20 cellular contexts compared by ENCODE assay signal in the genomic region with DNA sequence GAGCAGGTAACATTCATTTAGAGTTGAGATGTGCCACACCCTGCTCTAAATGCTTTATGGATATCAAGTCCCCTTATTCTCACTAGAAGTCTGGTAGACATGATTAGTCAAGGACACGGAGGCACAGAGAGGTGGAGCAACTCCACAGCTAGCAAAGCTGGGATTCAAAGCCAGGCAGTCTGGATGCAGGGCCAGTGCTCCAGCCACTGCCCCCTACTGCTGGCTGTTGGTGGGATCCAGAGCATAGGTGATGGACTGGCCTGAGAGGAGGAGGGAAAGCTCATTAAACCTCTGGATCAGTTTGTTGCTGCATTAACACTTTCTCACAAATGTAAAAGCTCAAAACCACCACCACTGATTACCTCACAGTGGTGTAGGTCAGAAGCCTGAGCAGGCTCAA. TPM values are rescaled to one million over a fixed set of nuclear protein-coding genes. Genes with fewer than 3 reads are reported as not detected.
DNase-seq lines count a peak whose midpoint lies in the region; ATAC-seq and TF ChIP-seq lines count a peak whose summit lies in the region.
"Had no signal": no experiment of that assay in that cellular context is flagged by ENCODE, and none has a peak within 500 bp of the region (broad histone marks: within the 10 kb centered on the region; RNA-seq: fewer than 3 reads in every experiment).

No MANE protein-coding gene starts in this region.

- TF ChIP-seq CTCF in cardiac muscle cell (IDR thresholded peaks at IDR 0.05; ENCODE audit: low read depth, low read length): peak; percentile 22
- TF ChIP-seq CTCF in fibroblast of mammary gland (conservative IDR thresholded peaks at IDR 0.05; ENCODE audit: control insufficient read depth, insufficient read depth, low read depth, low read length): no peak
- TF ChIP-seq CTCF in upper lobe of right lung (IDR thresholded peaks at IDR 0.05): no peak
- TF ChIP-seq CTCF in CD14-positive monocyte (IDR thresholded peaks at IDR 0.05): no peak

- peaks cover 0 to 1% (median 0%) of the 10 kb centered on the region in 3 donors for H3K27me3 Mint-ChIP-seq in CD14-positive monocyte (ENCODE audit: low read depth in 3 of 3)
- H3K27me3 Mint-ChIP-seq: activated CD4-positive, alpha-beta T cell treated with anti-CD3 and anti-CD28 coated beads, Interleukin-2, amount 10 ng/mL, durations not matched to agents 7 days and 5 days; type B pancreatic cell had no signal

- no peaks in the 10 kb centered on the region for H3K4me1 ChIP-seq in cardiac muscle cell (ENCODE audit: low read depth)
- H3K4me1 ChIP-seq in upper lobe of right lung: no peaks in the 10 kb centered on the region
- H3K4me1 ChIP-seq: BLaER1, breast epithelium had no signal

- H3K9me3 ChIP-seq in cardiac muscle cell (ENCODE audit: low read depth) (no peaks in the 10 kb centered on the region), upper lobe of right lung (no peaks in the 10 kb centered on the region)
- H3K9me3 ChIP-seq: BLaER1, breast epithelium, heart left ventricle had no signal

- H3K4me3 Mint-ChIP-seq in CD14-positive monocyte: no peak overlapping the region
- H3K4me3 Mint-ChIP-seq: activated CD4-positive, alpha-beta T cell treated with anti-CD3 and anti-CD28 coated beads, Interleukin-2, amount 10 ng/mL, durations not matched to agents 7 days and 5 days; neural crest cell; type B pancreatic cell had no signal

- H3K9me3 Mint-ChIP-seq in CD14-positive monocyte: no peaks in the 10 kb centered on the region
- H3K9me3 Mint-ChIP-seq: activated CD4-positive, alpha-beta T cell treated with anti-CD3 and anti-CD28 coated beads, Interleukin-2, amount 10 ng/mL, durations not matched to agents 7 days and 5 days; neural crest cell; type B pancreatic cell had no signal

- H3K36me3 ChIP-seq in cardiac muscle cell: peaks cover 2% of the 10 kb centered on the region
- H3K36me3 ChIP-seq in upper lobe of right lung: peaks cover 43% of the 10 kb centered on the region
- H3K36me3 ChIP-seq: breast epithelium had no signal

- H3K4me3 ChIP-seq in cardiac muscle cell (no peak overlapping the region), fibroblast of mammary gland (ENCODE audit: control insufficient read depth, low read depth, low read length) (no peak overlapping the region), upper lobe of right lung (no peak overlapping the region)
- H3K4me3 ChIP-seq: BLaER1, breast epithelium, heart left ventricle had no signal

- H3K27ac ChIP-seq in cardiac muscle cell: no peak overlapping the region
- no peak overlapping the region for H3K27ac ChIP-seq in upper lobe of right lung
- H3K27ac ChIP-seq: BLaER1, breast epithelium, heart left ventricle had no signal

- ATAC-seq in left cardiac atrium (no peak), upper lobe of right lung (peak; percentile 59)
- ATAC-seq: left ventricle myocardium superior had no signal

- DNase-seq in cardiac muscle cell (ENCODE audit: low read depth in 1 of 2, low spot score in 1 of 2) (no peak), left cardiac atrium (no peak), SK-MEL-5 (ENCODE audit: low read depth, low spot score) (peak; percentile 58), fibroblast of mammary gland (ENCODE audit: low read depth) (peak; percentile 14), upper lobe of right lung (no peak), CD14-positive monocyte (ENCODE audit: low spot score) (no peak)
- DNase-seq in activated CD4-positive, alpha-beta T cell treated with anti-CD3 and anti-CD28 coated beads, Interleukin-2, amount 50 U/mL, for 1 hour: no peak
- no peak for DNase-seq in activated CD4-positive, alpha-beta T cell treated with anti-CD3 and anti-CD28 coated beads, Interleukin-2, amount 50 U/mL, for 4 hours
- DNase-seq: activated CD4-positive, alpha-beta T cell treated with anti-CD3 and anti-CD28 coated beads, Interleukin-2, amount 10 ng/mL, durations not matched to agents 7 days and 5 days; activated effector memory CD4-positive, alpha-beta T cell treated with anti-CD3 and anti-CD28 coated beads, Interleukin-2, amount 50 U/mL, for 16 hours; heart left ventricle; KG1; left ventricle myocardium superior; NCI-H187 treated with DMSO at 0.1 percent for 48 hours; NCI-H2227 treated with DMSO at 0.1 percent for 48 hours; SHP77 had no signal

- H3K4me1 Mint-ChIP-seq in CD14-positive monocyte: no peaks in the 10 kb centered on the region
- H3K4me1 Mint-ChIP-seq: activated CD4-positive, alpha-beta T cell treated with anti-CD3 and anti-CD28 coated beads, Interleukin-2, amount 10 ng/mL, durations not matched to agents 7 days and 5 days; neural crest cell had no signal

- intact Hi-C loops in left cardiac atrium (cut with DNase I) (no loop called here), upper lobe of right lung (cut with DNase I) (no loop called here), CD14-positive monocyte (cut with micrococcal nuclease) (no loop called here)

- H3K27ac Mint-ChIP-seq in CD14-positive monocyte: no peak overlapping the region
- H3K27ac Mint-ChIP-seq: activated CD4-positive, alpha-beta T cell treated with anti-CD3 and anti-CD28 coated beads, Interleukin-2, amount 10 ng/mL, durations not matched to agents 7 days and 5 days; type B pancreatic cell had no signal

- peaks cover 21 to 27% of the 10 kb centered on the region in 2 donors for H3K36me3 Mint-ChIP-seq in CD14-positive monocyte

- H3K27me3 ChIP-seq in cardiac muscle cell (no peaks in the 10 kb centered on the region), upper lobe of right lung (no peaks in the 10 kb centered on the region)
- H3K27me3 ChIP-seq: BLaER1, breast epithelium, heart left ventricle had no signal

- in situ Hi-C loops in SK-MEL-5 (cut with HindIII; ENCODE audit: low pct_unique_long_range_greater_than_20kb, low sequenced_read_pairs): no loop called here

RNA-seq across cellular contexts. Expression of gene KBTBD2, which starts 22.6 kb away (rescaled TPM):
- total RNA-seq in cardiac muscle cell (28.8 and 41.6 TPM in 2 replicates), left cardiac atrium (10 to 100 TPM; 20.4 to 22.6 TPM), upper lobe of right lung (44.7 TPM)
- polyA plus RNA-seq in cardiac muscle cell (35.4 and 45.8 TPM in 2 replicates), CD14-positive monocyte (10 to 100 TPM; 23.7 to 33.9 TPM)
- 74.9 and 76.4 TPM in 2 replicates for total RNA-seq in SK-MEL-5 (2014; rRNA removed; shearing (Covaris generic))
- 41.1 and 52.8 TPM in 2 replicates for polyA plus RNA-seq in SK-MEL-5 (2015; cell fraction: cytosol; rRNA removed)
- 43.4 and 70.5 TPM in 2 replicates for polyA plus RNA-seq in SK-MEL-5 (2015; cell fraction: nucleus; rRNA removed)

RNA-seq across cellular contexts. Expression of gene FKBP9, which starts 43.1 kb away (rescaled TPM):
- total RNA-seq in cardiac muscle cell (81.6 and 123 TPM in 2 replicates), left cardiac atrium (100 to 1,000 TPM; 116 to 122 TPM), upper lobe of right lung (113 TPM)
- polyA plus RNA-seq in cardiac muscle cell (58.0 and 102 TPM in 2 replicates), CD14-positive monocyte (1 to 10 TPM; 2.9 to 4.2 TPM)
- total RNA-seq in SK-MEL-5 (2014; rRNA removed; shearing (Covaris generic)): 178 and 191 TPM in 2 replicates
- polyA plus RNA-seq in SK-MEL-5 (2015; cell fraction: cytosol; rRNA removed): 231 and 250 TPM in 2 replicates
- 62.7 and 81.5 TPM in 2 replicates for polyA plus RNA-seq in SK-MEL-5 (2015; cell fraction: nucleus; rRNA removed)

Comparison
In these comparisons a context has a peak if more than half of its experiments do, and no peak if none do; other contexts are left out.
1. DNase-seq: peak in SK-MEL-5 (single experiment) and fibroblast of mammary gland (single experiment); none in cardiac muscle cell (0 of 2), left cardiac atrium (single experiment), upper lobe of right lung (single experiment), activated CD4-positive, alpha-beta T cell treated with anti-CD3 and anti-CD28 coated beads, Interleukin-2, amount 50 U/mL, for 1 hour (single experiment), activated CD4-positive, alpha-beta T cell treated with anti-CD3 and anti-CD28 coated beads, Interleukin-2, amount 50 U/mL, for 4 hours (0 of 2) and CD14-positive monocyte (single experiment).